18 cellular contexts compared by ENCODE assay signal in genomic region chr17:74702132-74702876, GRCh38. TPM values are rescaled to one million over a fixed set of nuclear protein-coding genes. Genes with fewer than 3 reads are reported as not detected.
A peak's percentile ranks its signal among the peaks of the same experiment; 100 is the strongest.
DNase-seq lines count a peak whose midpoint lies in the region; ATAC-seq and TF ChIP-seq lines count a peak whose summit lies in the region.
"Had no signal": no experiment of that assay in that cellular context is flagged by ENCODE, and none has a peak within 500 bp of the region (broad histone marks: within the 10 kb centered on the region; RNA-seq: fewer than 3 reads in every experiment).

No MANE protein-coding gene starts in this region.

- intact Hi-C loops in left lung (cut with DNase I) (no loop called here), upper lobe of right lung (cut with DNase I) (no loop called here), psoas muscle (cut with DNase I) (no loop called here), tibial artery (cut with DNase I; ENCODE audit: low total_unique reads) (no loop called here)

- ATAC-seq in activated naive CD4-positive, alpha-beta T cell treated with anti-CD3 and anti-CD28 coated beads, Interleukin-2, amount 50 U/mL, for 72 hours, result no peak
- ATAC-seq in left lung (peak; percentile 36), upper lobe of right lung (peak; percentile 84), psoas muscle (no peak)
- ATAC-seq: GM12878, HCT116 had no signal

- H3K27me3 ChIP-seq in left lung (no peaks in the 10 kb centered on the region), neutrophil (no peaks in the 10 kb centered on the region), upper lobe of right lung (no peaks in the 10 kb centered on the region), psoas muscle (ENCODE audit: insufficient read depth in 3 of 3, low read length in 2 of 3) (peaks cover 0 to 16% (median 4%) of the 10 kb centered on the region in 3 donors), tibial artery (peaks cover 0 to 15% of the 10 kb centered on the region in 2 donors)
- H3K27me3 ChIP-seq: BLaER1 had no signal

- H3K4me1 ChIP-seq in left lung (peaks cover 6 to 24% of the 10 kb centered on the region in 2 donors), neutrophil (ENCODE audit: control insufficient read depth in 1 of 2, insufficient read depth in 1 of 2, low read depth in 1 of 2, low read length in 1 of 2) (no peaks in the 10 kb centered on the region), upper lobe of right lung (no peaks in the 10 kb centered on the region), psoas muscle (no peaks in the 10 kb centered on the region), tibial artery (no peaks in the 10 kb centered on the region)

- peak overlapping the region; percentile 14 for H3K27ac Mint-ChIP-seq in activated naive CD4-positive, alpha-beta T cell treated with anti-CD3 and anti-CD28 coated beads, Interleukin-2, amount 50 U/mL, for 24 hours
- H3K27ac Mint-ChIP-seq in activated naive CD4-positive, alpha-beta T cell treated with anti-CD3 and anti-CD28 coated beads, Interleukin-2, amount 50 U/mL, for 72 hours, result no peak overlapping the region
- H3K27ac Mint-ChIP-seq: CD4-positive, alpha-beta T cell had no signal

- peaks cover 0 to 46% of the 10 kb centered on the region in 2 donors for H3K36me3 ChIP-seq in left lung
- peaks cover 74% of the 10 kb centered on the region for H3K36me3 ChIP-seq in neutrophil
- H3K36me3 ChIP-seq in upper lobe of right lung, result no peaks in the 10 kb centered on the region
- H3K36me3 ChIP-seq in psoas muscle (ENCODE audit: insufficient read depth in 1 of 2, low read depth in 1 of 2), result no peaks in the 10 kb centered on the region
- no peaks in the 10 kb centered on the region for H3K36me3 ChIP-seq in tibial artery
- H3K36me3 ChIP-seq: BLaER1 had no signal

- H3K4me1 Mint-ChIP-seq in activated naive CD4-positive, alpha-beta T cell treated with anti-CD3 and anti-CD28 coated beads, Interleukin-2, amount 50 U/mL, for 24 hours, result no peaks in the 10 kb centered on the region

- H3K4me3 ChIP-seq in left lung (no peak overlapping the region), neutrophil (ENCODE audit: low read depth in 1 of 2, low read length in 1 of 2) (no peak overlapping the region), upper lobe of right lung (no peak overlapping the region), psoas muscle (no peak overlapping the region), tibial artery (no peak overlapping the region)
- H3K4me3 ChIP-seq: BLaER1, GM12878, GM23248 had no signal

- no peak for TF ChIP-seq CTCF in left lung (IDR thresholded peaks at IDR 0.05)
- no peak for TF ChIP-seq CTCF in neutrophil (IDR thresholded peaks at IDR 0.05)
- no peak for TF ChIP-seq CTCF in upper lobe of right lung (IDR thresholded peaks at IDR 0.05)
- no peak for TF ChIP-seq CTCF in psoas muscle (IDR thresholded peaks at IDR 0.05)
- no peak for TF ChIP-seq CTCF in tibial artery (IDR thresholded peaks at IDR 0.05)

- H3K36me3 Mint-ChIP-seq in activated naive CD4-positive, alpha-beta T cell treated with anti-CD3 and anti-CD28 coated beads, Interleukin-2, amount 50 U/mL, for 24 hours, result no peaks in the 10 kb centered on the region
- H3K36me3 Mint-ChIP-seq in activated naive CD4-positive, alpha-beta T cell treated with anti-CD3 and anti-CD28 coated beads, Interleukin-2, amount 50 U/mL, for 72 hours, result no peaks in the 10 kb centered on the region

- H3K27me3 Mint-ChIP-seq in activated naive CD4-positive, alpha-beta T cell treated with anti-CD3 and anti-CD28 coated beads, Interleukin-2, amount 50 U/mL, for 24 hours, result no peaks in the 10 kb centered on the region
- H3K27me3 Mint-ChIP-seq: CD4-positive, alpha-beta T cell had no signal

- H3K9me3 ChIP-seq in left lung, result no peaks in the 10 kb centered on the region
- H3K9me3 ChIP-seq in neutrophil, result no peaks in the 10 kb centered on the region
- H3K9me3 ChIP-seq in upper lobe of right lung, result no peaks in the 10 kb centered on the region
- no peaks in the 10 kb centered on the region for H3K9me3 ChIP-seq in psoas muscle
- H3K9me3 ChIP-seq in tibial artery, result no peaks in the 10 kb centered on the region
- H3K9me3 ChIP-seq: BLaER1 had no signal

- H3K27ac ChIP-seq in left lung (no peak overlapping the region), neutrophil (peak overlapping the region; percentile 40), upper lobe of right lung (no peak overlapping the region), psoas muscle (no peak overlapping the region), tibial artery (no peak overlapping the region)
- H3K27ac ChIP-seq: BLaER1, GM23248 had no signal

- WGBS in psoas muscle, 3 donors, result 71 to 74% (median 72%) methylated on average over 8 of the region's 8 CpGs

- H3K4me3 Mint-ChIP-seq in activated naive CD4-positive, alpha-beta T cell treated with anti-CD3 and anti-CD28 coated beads, Interleukin-2, amount 50 U/mL, for 24 hours, result no peak overlapping the region
- H3K4me3 Mint-ChIP-seq: CD4-positive, alpha-beta T cell had no signal

- H3K9me3 Mint-ChIP-seq in activated naive CD4-positive, alpha-beta T cell treated with anti-CD3 and anti-CD28 coated beads, Interleukin-2, amount 50 U/mL, for 24 hours, result no peaks in the 10 kb centered on the region
- no peaks in the 10 kb centered on the region for H3K9me3 Mint-ChIP-seq in activated naive CD4-positive, alpha-beta T cell treated with anti-CD3 and anti-CD28 coated beads, Interleukin-2, amount 50 U/mL, for 72 hours
- H3K9me3 Mint-ChIP-seq: CD4-positive, alpha-beta T cell had no signal

- no peak for DNase-seq in activated naive CD4-positive, alpha-beta T cell treated with anti-CD3 and anti-CD28 coated beads, Interleukin-2, amount 50 U/mL, for 72 hours (ENCODE audit: low spot score in 2 of 2)
- DNase-seq in left lung (peak in 1 of 2 donors; percentile 54), upper lobe of right lung (peak; percentile 73), midbrain (lab: John Stamatoyannopoulos, UW) (no peak), psoas muscle (no peak), tibial artery (no peak)
- DNase-seq: 8988T; AML-193; Calu3; CD4-positive, alpha-beta T cell; DMS79; GM23248 had no signal

RNA-seq across cellular contexts. Expression of gene CD300LF, which starts 10.4 kb away (rescaled TPM):
- total RNA-seq in activated naive CD4-positive, alpha-beta T cell treated with anti-CD3 and anti-CD28 coated beads, Interleukin-2, amount 50 U/mL, for 72 hours, result not detected
- total RNA-seq in left lung, result 10 to 100 TPM; 18.7 to 26.7 TPM
- 38.0 TPM for total RNA-seq in upper lobe of right lung
- total RNA-seq in psoas muscle, result under 1 TPM in 2 of 4 donors, not detected in 2; 0.32 to 0.39 TPM
- polyA plus RNA-seq in psoas muscle, result under 1 TPM in 2 of 3 donors, not detected in 1; 0.09 to 0.16 TPM
- total RNA-seq: Calu3, G401, GM12878, GM23248 had no signal
- polyA plus RNA-seq: GM23248 had no signal

RNA-seq across cellular contexts. Expression of gene RAB37, which starts 34.8 kb away (rescaled TPM):
- 1 to 10 TPM; 3.4 to 4.0 TPM for total RNA-seq in activated naive CD4-positive, alpha-beta T cell treated with anti-CD3 and anti-CD28 coated beads, Interleukin-2, amount 50 U/mL, for 72 hours
- 1 to 10 TPM; 3.2 to 4.8 TPM for total RNA-seq in left lung
- 6.8 TPM for total RNA-seq in upper lobe of right lung
- under 1 TPM; 0.62 to 0.78 (median 0.67) TPM for total RNA-seq in psoas muscle
- polyA plus RNA-seq in psoas muscle, result under 1 TPM; 0.69 to 0.82 (median 0.75) TPM
- polyA plus RNA-seq: GM23248 had no signal

RNA-seq across cellular contexts. Expression of gene NHERF1, which starts 46.1 kb away (rescaled TPM):
- 100 to 1,000 TPM in 1 of 2 donors, 10 to 100 TPM in 1; 59.0 to 114 TPM for total RNA-seq in activated naive CD4-positive, alpha-beta T cell treated with anti-CD3 and anti-CD28 coated beads, Interleukin-2, amount 50 U/mL, for 72 hours
- total RNA-seq in left lung (10 to 100 TPM; 25.5 to 37.5 TPM), upper lobe of right lung (28.4 TPM), psoas muscle (10 to 100 TPM in 1 of 4 donors, 1 to 10 TPM in 3; 3.9 to 16.6 (median 4.9) TPM)
- 10 to 100 TPM in 1 of 3 donors, 1 to 10 TPM in 2; 2.4 to 37.1 (median 3.1) TPM for polyA plus RNA-seq in psoas muscle

Comparison
In these comparisons a context has a peak if more than half of its experiments do, and no peak if none do; other contexts are left out.
1. ATAC-seq: peak in left lung (single experiment) and upper lobe of right lung (single experiment); none in activated naive CD4-positive, alpha-beta T cell treated with anti-CD3 and anti-CD28 coated beads, Interleukin-2, amount 50 U/mL, for 72 hours (0 of 2) and psoas muscle (0 of 4).
2. RNA of gene CD300LF, which starts 10.4 kb away (total RNA-seq): 38.0 TPM in upper lobe of right lung (single experiment) and 18.7 to 26.7 TPM in left lung; 0.32 to 0.39 TPM in psoas muscle and not detected in activated naive CD4-positive, alpha-beta T cell treated with anti-CD3 and anti-CD28 coated beads, Interleukin-2, amount 50 U/mL, for 72 hours; every median in the first group is over 10 times any median in the second.